In genomic region chr6:149963462-149964242, GRCh38 we compare ENCODE assay signal across 1 cellular context.
A peak's percentile ranks its signal among the peaks of the same experiment; 100 is the strongest.
TF ChIP-seq lines count a peak whose summit lies in the region.

Gene ULBP1 (plus strand): TSS chr6:149963943. CDS start chr6:149964050, 107 bp downstream.

TF ChIP-seq in K562, 482 proteins besides CTCF, POLR2A, EP300 and RAD21 (continued from another document and continues in another):
- 0 out of 4 replicates have a peak, but pooled peaks of 1 of the 2 experiments have one; percentile 41 for TF ChIP-seq ZNF318 (IDR thresholded peaks at IDR 0.05; ENCODE audit: borderline replicate concordance in 1 of 2, low read depth in 1 of 2)
- no peak for TF ChIP-seq ZNF408 (CRISPR knock-in tag; IDR thresholded peaks at IDR 0.05; ENCODE audit: low read depth)
- no peak for TF ChIP-seq HEY1 (CRISPR knock-in tag; IDR thresholded peaks at IDR 0.05; ENCODE audit: borderline replicate concordance)
- peak; percentile 65 for TF ChIP-seq NEUROD1 (IDR thresholded peaks at IDR 0.05; ENCODE audit: borderline replicate concordance, low read depth, low read length, partially characterized antibody)
- peak; percentile 94 for TF ChIP-seq CXXC5 (CRISPR knock-in tag; IDR thresholded peaks at IDR 0.05)
- TF ChIP-seq JUND (IDR thresholded peaks at IDR 0.05; ENCODE audit: borderline replicate concordance, low read depth, low read length): peak; percentile 94
- TF ChIP-seq JUND (tag; IDR thresholded peaks at IDR 0.05; ENCODE audit: borderline replicate concordance, low read depth, low read length): peak; percentile 76; the same call in 2 of the 3 replicates
- TF ChIP-seq SP1 (CRISPR knock-in tag; IDR thresholded peaks at IDR 0.05): peak; percentile 91
- TF ChIP-seq JUNB (CRISPR knock-in tag; conservative IDR thresholded peaks at IDR 0.05): 0 out of 2 replicates have a peak, but pooled peaks have one; percentile 1
- TF ChIP-seq NFIC (IDR thresholded peaks at IDR 0.05): no peak
- TF ChIP-seq IRF1 (CRISPR knock-in tag; IDR thresholded peaks at IDR 0.05; ENCODE audit: borderline replicate concordance): no peak
- no peak for TF ChIP-seq HOMEZ (CRISPR knock-in tag; IDR thresholded peaks at IDR 0.05)
- TF ChIP-seq CHD7 (IDR thresholded peaks at IDR 0.05; ENCODE audit: low read depth, low read length): no peak
- TF ChIP-seq ZKSCAN3 (CRISPR knock-in tag; IDR thresholded peaks at IDR 0.05): no peak
- TF ChIP-seq HBP1 (CRISPR knock-in tag; IDR thresholded peaks at IDR 0.05): no peak
- TF ChIP-seq SNAPC5 (CRISPR knock-in tag; IDR thresholded peaks at IDR 0.05): no peak
- TF ChIP-seq ZSCAN29 (IDR thresholded peaks at IDR 0.05): no peak
- TF ChIP-seq ZNF431 (CRISPR knock-in tag; IDR thresholded peaks at IDR 0.05): no peak
- TF ChIP-seq ZNF12 (CRISPR knock-in tag; IDR thresholded peaks at IDR 0.05): no peak
- TF ChIP-seq HES1 (IDR thresholded peaks at IDR 0.05; ENCODE audit: low read depth): 0 out of 2 replicates have a peak, but pooled peaks have one; percentile 54
- TF ChIP-seq RFX7 (CRISPR knock-in tag; IDR thresholded peaks at IDR 0.05): no peak
- TF ChIP-seq ZNF140 (CRISPR knock-in tag; IDR thresholded peaks at IDR 0.05): no peak
- no peak for TF ChIP-seq ZNF398 (CRISPR knock-in tag; IDR thresholded peaks at IDR 0.05)
- TF ChIP-seq ZNF561 (CRISPR knock-in tag; conservative IDR thresholded peaks at IDR 0.05): no peak
